1 cellular context compared by ENCODE assay signal in genomic region chr20:49210101-49210749, GRCh38.
TF ChIP-seq lines count a peak whose summit lies in the region.

No MANE protein-coding gene starts in this region.

TF ChIP-seq in K562, 482 proteins besides CTCF, POLR2A, EP300 and RAD21 (continued from another document):
- TF ChIP-seq ZBTB8A (IDR thresholded peaks at IDR 0.05; ENCODE audit: partially characterized antibody) (no peak), TAF15 (IDR thresholded peaks at IDR 0.05; ENCODE audit: low read depth, low read length) (no peak), ZNF232 (CRISPR knock-in tag; IDR thresholded peaks at IDR 0.05) (no peak), ZNF778 (CRISPR knock-in tag; IDR thresholded peaks at IDR 0.05) (no peak), XRCC4 (IDR thresholded peaks at IDR 0.05; ENCODE audit: extremely low read depth, insufficient read depth, insufficient read length) (no peak), MEIS2 (IDR thresholded peaks at IDR 0.05; ENCODE audit: partially characterized antibody) (no peak), TBP (optimal IDR thresholded peaks at IDR 0.05; ENCODE audit: low read depth, low read length) (no peak), RUNX1 (IDR thresholded peaks at IDR 0.05; ENCODE audit: low read depth) (no peak), TRIM24 (IDR thresholded peaks at IDR 0.05) (peak; percentile 31 to 55; a peak in 1 of 4 replicates), FOXJ2 (tag; IDR thresholded peaks at IDR 0.05) (no peak)
